In genomic region chr15:77804210-77804609, GRCh38 we compare ENCODE assay signal across 23 cellular contexts.
DNase-seq lines count a peak whose midpoint lies in the region; ATAC-seq and TF ChIP-seq lines count a peak whose summit lies in the region.
"Had no signal": no experiment of that assay in that cellular context is flagged by ENCODE, and none has a peak within 500 bp of the region (broad histone marks: within the 10 kb centered on the region; RNA-seq: fewer than 3 reads in every experiment).

No MANE protein-coding gene starts in this region.

- H3K9me3 ChIP-seq in GM23248 (ENCODE audit: low read depth) (no peaks in the 10 kb centered on the region), RWPE2 (ENCODE audit: severe bottlenecking) (no peaks in the 10 kb centered on the region)
- H3K9me3 ChIP-seq: BLaER1 treated with 17β-estradiol and CSF1 and Interleukin-3, amounts not matched to agents 10 nM and 100 nM; SJSA1 had no signal

- no peaks in the 10 kb centered on the region for H3K36me3 Mint-ChIP-seq in activated T-cell treated with anti-CD3 and anti-CD28 coated beads, Interleukin-2, amount 50 U/mL, for 24 hours (ENCODE audit: low read depth)
- H3K36me3 Mint-ChIP-seq: CD8-positive, alpha-beta T cell had no signal

- H3K4me1 ChIP-seq in GM23248 (ENCODE audit: insufficient read depth) (no peaks in the 10 kb centered on the region), RWPE2 (ENCODE audit: insufficient read depth, poor library complexity, severe bottlenecking) (no peaks in the 10 kb centered on the region)
- H3K4me1 ChIP-seq: SJSA1 had no signal

- peaks cover 17% of the 10 kb centered on the region for H3K27me3 ChIP-seq in GM23248 (replicated peaks; ENCODE audit: insufficient read depth)
- no peaks in the 10 kb centered on the region for H3K27me3 ChIP-seq in RWPE2 (ENCODE audit: insufficient read depth, poor library complexity, severe bottlenecking)
- H3K27me3 ChIP-seq: BLaER1 treated with 17β-estradiol and CSF1 and Interleukin-3, amounts not matched to agents 10 nM and 100 nM had no signal

- no peak overlapping the region for H3K9ac ChIP-seq in GM23248
- H3K9ac ChIP-seq: BLaER1 treated with 17β-estradiol and CSF1 and Interleukin-3, amounts not matched to agents 10 nM and 100 nM had no signal

- no peak overlapping the region for H2AFZ ChIP-seq in GM23248
- H2AFZ ChIP-seq: PC-9 had no signal

- H4K20me1 ChIP-seq in GM23248 (ENCODE audit: insufficient read depth) = no peaks in the 10 kb centered on the region

- H3K27ac ChIP-seq in GM23248 (no peak overlapping the region), RWPE2 (ENCODE audit: poor library complexity, severe bottlenecking) (no peak overlapping the region)
- H3K27ac ChIP-seq: BLaER1 treated with 17β-estradiol and CSF1 and Interleukin-3, amounts not matched to agents 10 nM and 100 nM; PC-9; RWPE1; SJSA1 had no signal

- H3K27ac Mint-ChIP-seq in activated T-cell treated with anti-CD3 and anti-CD28 coated beads, Interleukin-2, amount 50 U/mL, for 24 hours = no peak overlapping the region
- H3K27ac Mint-ChIP-seq: CD8-positive, alpha-beta T cell had no signal

- ATAC-seq in RWPE2 (ENCODE audit: low read depth) = peak; percentile 11; the same call in 2 of the 3 replicates
- peak; percentile 80 for ATAC-seq in left ventricle myocardium superior
- ATAC-seq: CD8-positive, alpha-beta T cell had no signal

- no peaks in the 10 kb centered on the region for H3F3A ChIP-seq in GM23248 (ENCODE audit: insufficient read depth)

- TF ChIP-seq CTCF in RWPE2 (IDR thresholded peaks at IDR 0.05; ENCODE audit: poor library complexity, severe bottlenecking) (no peak), retinal pigment epithelial cell (conservative IDR thresholded peaks at IDR 0.05; ENCODE audit: low read depth, low read length) (no peak)

- H3K36me3 ChIP-seq in GM23248 (ENCODE audit: low read depth) (no peaks in the 10 kb centered on the region), RWPE2 (ENCODE audit: low read depth) (no peaks in the 10 kb centered on the region)
- H3K36me3 ChIP-seq: BLaER1 treated with 17β-estradiol and CSF1 and Interleukin-3, amounts not matched to agents 10 nM and 100 nM; SJSA1 had no signal

- intact Hi-C loops in left ventricle myocardium superior (cut with micrococcal nuclease) = no loop called here

- DNase-seq in GM23248 (peak; percentile 11), RWPE2 (ENCODE audit: low spot score) (no peak), left ventricle myocardium superior (peak; percentile 53), retinal pigment epithelial cell (ENCODE audit: low read depth) (peak; percentile 2), Kasumi-1 (lab: John Stamatoyannopoulos, UW) (no peak), activated gamma-delta T cell (lab: John Stamatoyannopoulos, UW) (no peak)
- no peak for DNase-seq in activated T-cell treated with anti-CD3 and anti-CD28 coated beads, Interleukin-2, amount 50 U/mL, for 24 hours
- DNase-seq in activated naive CD4-positive, alpha-beta T cell (lab: John Stamatoyannopoulos, UW) = no peak
- DNase-seq: CD8-positive, alpha-beta T cell; DMS53; EL; IMR-90; MM.1S; NCI-H1092; NCI-H1436 treated with DMSO at 0.1 percent for 48 hours; NCI-H2029; NCI-H345; NCI-H524 treated with DMSO at 0.1 percent for 48 hours; PC-9 had no signal

- in situ Hi-C loops in GM23248 (cut with MboI) = no loop called here

- H3K79me2 ChIP-seq in GM23248 (ENCODE audit: insufficient read depth) = no peaks in the 10 kb centered on the region

- no peaks in the 10 kb centered on the region for H3K9me3 Mint-ChIP-seq in activated T-cell treated with anti-CD3 and anti-CD28 coated beads, Interleukin-2, amount 50 U/mL, for 24 hours
- H3K9me3 Mint-ChIP-seq: CD8-positive, alpha-beta T cell had no signal

- H3K27me3 Mint-ChIP-seq in activated T-cell treated with anti-CD3 and anti-CD28 coated beads, Interleukin-2, amount 50 U/mL, for 24 hours = no peaks in the 10 kb centered on the region

- no peaks in the 10 kb centered on the region for H3K9me2 ChIP-seq in GM23248 (ENCODE audit: insufficient read depth)

- no peak overlapping the region for H3K4me3 Mint-ChIP-seq in activated T-cell treated with anti-CD3 and anti-CD28 coated beads, Interleukin-2, amount 50 U/mL, for 24 hours
- H3K4me3 Mint-ChIP-seq: CD8-positive, alpha-beta T cell had no signal

- H3K4me2 ChIP-seq in GM23248 (ENCODE audit: unreplicated experiment) = no peak overlapping the region
- H3K4me2 ChIP-seq: BLaER1 treated with 17β-estradiol and CSF1 and Interleukin-3, amounts not matched to agents 10 nM and 100 nM; PC-9 had no signal

- no peak overlapping the region for H3K4me3 ChIP-seq in GM23248
- H3K4me3 ChIP-seq in RWPE2 (ENCODE audit: severe bottlenecking) = no peak overlapping the region
- no peak overlapping the region for H3K4me3 ChIP-seq in retinal pigment epithelial cell (ENCODE audit: low read length)
- H3K4me3 ChIP-seq: BLaER1 treated with 17β-estradiol and CSF1 and Interleukin-3, amounts not matched to agents 10 nM and 100 nM; GM12878; PC-9; SJSA1 had no signal

- WGBS in GM23248 (ENCODE audit: low coverage in 1 of 2, low lambda C conversion rate in 2 of 2, missing lambda C conversion rate in 2 of 2), 2 experiments = 61 to 64% methylated on average over 9 of the region's 9 CpGs

- no peaks in the 10 kb centered on the region for H3K4me1 Mint-ChIP-seq in activated T-cell treated with anti-CD3 and anti-CD28 coated beads, Interleukin-2, amount 50 U/mL, for 24 hours (ENCODE audit: low read depth)

Comparison
In these comparisons a context has a peak if more than half of its experiments do, and no peak if none do; other contexts are left out.
1. DNase-seq: peak in GM23248 (single experiment), left ventricle myocardium superior (single experiment) and retinal pigment epithelial cell (single experiment); none in RWPE2 (single experiment), Kasumi-1 (0 of 2), activated T-cell treated with anti-CD3 and anti-CD28 coated beads, Interleukin-2, amount 50 U/mL, for 24 hours (single experiment), activated naive CD4-positive, alpha-beta T cell (0 of 4) and activated gamma-delta T cell (single experiment).